In genomic region chr4:16102356-16102755, GRCh38 we compare ENCODE assay signal across 24 cellular contexts. TPM values are rescaled to one million over a fixed set of nuclear protein-coding genes. Genes with fewer than 3 reads are reported as not detected.
DNase-seq lines count a peak whose midpoint lies in the region; ATAC-seq and TF ChIP-seq lines count a peak whose summit lies in the region.
"Had no signal": no experiment of that assay in that cellular context is flagged by ENCODE, and none has a peak within 500 bp of the region (broad histone marks: within the 10 kb centered on the region; RNA-seq: fewer than 3 reads in every experiment).

No MANE protein-coding gene starts in this region.

- H3K56ac ChIP-seq in H9 (ENCODE audit: insufficient read length, low read depth, low read length) = no peak overlapping the region

- H3K4me1 Mint-ChIP-seq in H9 (peaks cover 2 to 9% of the 10 kb centered on the region in 2 experiments), endodermal cell (no peaks in the 10 kb centered on the region), HFFc6 (ENCODE audit: low read depth) (no peaks in the 10 kb centered on the region), chondrocyte (ENCODE audit: low read depth) (no peaks in the 10 kb centered on the region)
- H3K4me1 Mint-ChIP-seq: CD14-positive monocyte; CD4-positive, CD25-positive, alpha-beta regulatory T cell; CD8-positive, alpha-beta memory T cell had no signal

- no peak overlapping the region for H3K4me3 Mint-ChIP-seq in H9
- H3K4me3 Mint-ChIP-seq in endodermal cell = no peak overlapping the region
- H3K4me3 Mint-ChIP-seq in HFFc6 = no peak overlapping the region
- no peak overlapping the region for H3K4me3 Mint-ChIP-seq in chondrocyte (ENCODE audit: unreplicated experiment)
- H3K4me3 Mint-ChIP-seq: CD14-positive monocyte; CD4-positive, alpha-beta memory T cell; CD4-positive, CD25-positive, alpha-beta regulatory T cell; CD8-positive, alpha-beta memory T cell had no signal

- no peak overlapping the region for H4K91ac ChIP-seq in H9 (ENCODE audit: insufficient read length, low read depth, low read length)

- no peaks in the 10 kb centered on the region for H3K79me1 ChIP-seq in H9 (ENCODE audit: insufficient read depth, low read depth, low read length, poor library complexity, severe bottlenecking)

- no CpG with 5 or more reads among the region's 7 CpGs for WGBS in H9 (ENCODE audit: extremely low coverage, insufficient read length, low lambda C conversion rate)
- 85 to 90% methylated on average over 2 to 6 of the region's 7 CpGs for WGBS in endodermal cell (ENCODE audit: insufficient coverage in 1 of 2, insufficient read length in 1 of 2), 2 experiments
- WGBS in lung, 2 donors = 93 to 95% methylated on average over 7 of the region's 7 CpGs

- H3K27me3 Mint-ChIP-seq in H9 (ENCODE audit: low read depth) (peaks cover 3% of the 10 kb centered on the region; the same call in 1 of the 2 replicates), endodermal cell (ENCODE audit: insufficient read depth) (peaks cover 9% of the 10 kb centered on the region), HFFc6 (ENCODE audit: insufficient read depth) (peaks cover 18% of the 10 kb centered on the region), chondrocyte (ENCODE audit: low read depth) (peaks cover 52% of the 10 kb centered on the region)

- H4K8ac ChIP-seq in H9 (replicated peaks; ENCODE audit: insufficient read length, low read depth, low read length) = no peak overlapping the region

- H3K27ac ChIP-seq in H9 (ENCODE audit: insufficient read length, low read depth, low read length) = no peak overlapping the region
- H3K27ac ChIP-seq in endodermal cell (ENCODE audit: low read depth, low read length) = no peak overlapping the region
- no peak overlapping the region for H3K27ac ChIP-seq in lung (ENCODE audit: low read depth in 1 of 2, low read length in 1 of 2)
- H3K27ac ChIP-seq: BLaER1 had no signal

- H2AFZ ChIP-seq in H9 (ENCODE audit: low read length) = no peak overlapping the region

- no peak for ATAC-seq in lung (ENCODE audit: insufficient read depth, low FRiP score)
- ATAC-seq: GM12878 had no signal

- H3K9me3 ChIP-seq in H9 (ENCODE audit: control insufficient read depth, low read depth, low read length) = no peaks in the 10 kb centered on the region
- no peaks in the 10 kb centered on the region for H3K9me3 ChIP-seq in endodermal cell (ENCODE audit: control insufficient read depth, low read length)
- H3K9me3 ChIP-seq in lung (ENCODE audit: control insufficient read depth in 2 of 2, insufficient read depth in 1 of 2, low read length in 1 of 2) = no peaks in the 10 kb centered on the region
- H3K9me3 ChIP-seq: BE2C, BLaER1 had no signal

- no peaks in the 10 kb centered on the region for H3K23me2 ChIP-seq in H9 (ENCODE audit: insufficient read length, low read depth, low read length, poor library complexity, severe bottlenecking)

- DNase-seq in H9 = peak; percentile 8
- peak; percentile 16 for DNase-seq in endodermal cell
- DNase-seq in lung (ENCODE audit: low spot score) = peak; percentile 23
- no peak for DNase-seq in HFFc6
- no peak for DNase-seq in chondrocyte (ENCODE audit: low spot score)
- DNase-seq: 8988T; ACHN; BE2C; C1 segment of cervical spinal cord; CD4-positive, alpha-beta memory T cell; CD4-positive, CD25-positive, alpha-beta regulatory T cell; CD8-positive, alpha-beta memory T cell; COR-L47; DMS 273 treated with DMSO at 0.1 percent for 48 hours; DMS153; DMS53; DMS79; DND-41; EL; GDM1 had no signal

- H3K27me3 ChIP-seq in H9 (ENCODE audit: insufficient read depth, low read length) (no peaks in the 10 kb centered on the region), endodermal cell (ENCODE audit: control insufficient read depth, insufficient read depth, low read length, poor library complexity, severe bottlenecking) (peaks cover 6% of the 10 kb centered on the region), lung (ENCODE audit: control insufficient read depth, insufficient read depth) (no peaks in the 10 kb centered on the region)
- H3K27me3 ChIP-seq: BLaER1 had no signal

- no peak overlapping the region for H2BK120ac ChIP-seq in H9 (ENCODE audit: low read depth, low read length, poor library complexity, severe bottlenecking)

- H3T11ph ChIP-seq in H9 (ENCODE audit: low read length) = no peak overlapping the region

- no peaks in the 10 kb centered on the region for H4K20me1 ChIP-seq in H9 (ENCODE audit: control insufficient read depth, insufficient read depth, insufficient read length)
- H4K20me1 ChIP-seq: BLaER1 had no signal

- no peak overlapping the region for H2AK5ac ChIP-seq in H9 (ENCODE audit: insufficient read length, low read length)

- H3K4ac ChIP-seq in H9 (ENCODE audit: low read depth, low read length) = no peak overlapping the region

- no peaks in the 10 kb centered on the region for H3K4me1 ChIP-seq in H9 (ENCODE audit: insufficient read depth, low read length)
- H3K4me1 ChIP-seq in endodermal cell (ENCODE audit: control insufficient read depth, insufficient read depth, low read length) = no peaks in the 10 kb centered on the region
- peaks cover 0 to 7% of the 10 kb centered on the region in 2 donors for H3K4me1 ChIP-seq in lung (ENCODE audit: control insufficient read depth in 2 of 2, insufficient read depth in 2 of 2, low read length in 2 of 2)
- H3K4me1 ChIP-seq: BE2C, BLaER1 had no signal

- no peaks in the 10 kb centered on the region for H3K79me2 ChIP-seq in H9 (ENCODE audit: insufficient read depth, low read length)

- no peak overlapping the region for H3K4me3 ChIP-seq in endodermal cell (ENCODE audit: low read length)
- no peak overlapping the region for H3K4me3 ChIP-seq in lung
- H3K4me3 ChIP-seq: BLaER1, GM12878 had no signal

- H3K27ac Mint-ChIP-seq in H9 (no peak overlapping the region), endodermal cell (no peak overlapping the region), HFFc6 (no peak overlapping the region), chondrocyte (ENCODE audit: unreplicated experiment) (no peak overlapping the region)
- H3K27ac Mint-ChIP-seq: CD4-positive, alpha-beta memory T cell; CD4-positive, CD25-positive, alpha-beta regulatory T cell; CD8-positive, alpha-beta memory T cell had no signal

- H3K36me3 ChIP-seq in endodermal cell (ENCODE audit: control insufficient read depth, insufficient read depth, low read length) (no peaks in the 10 kb centered on the region), lung (ENCODE audit: control insufficient read depth in 2 of 2, insufficient read depth in 2 of 2, low read length in 2 of 2) (no peaks in the 10 kb centered on the region)
- H3K36me3 ChIP-seq: BE2C, BLaER1 had no signal

- H3K9ac ChIP-seq in H9 (ENCODE audit: extremely low read depth, insufficient read length, low read length) = no peak overlapping the region
- H3K9ac ChIP-seq in endodermal cell (ENCODE audit: extremely low read depth, low read length, poor library complexity, severe bottlenecking) = no peak overlapping the region
- H3K9ac ChIP-seq: BLaER1 had no signal

- H3K4me2 ChIP-seq in H9 (ENCODE audit: insufficient read depth, insufficient read length, low read length) = no peak overlapping the region
- H3K4me2 ChIP-seq: BLaER1 had no signal

- H3K18ac ChIP-seq in H9 (ENCODE audit: insufficient read length, low read depth, low read length) = no peak overlapping the region

- no peak overlapping the region for H2BK15ac ChIP-seq in H9 (ENCODE audit: low read depth, low read length)

- no peak overlapping the region for H4K5ac ChIP-seq in H9 (ENCODE audit: insufficient read length, low read depth, low read length)

- H3K36me3 Mint-ChIP-seq in H9 (ENCODE audit: insufficient read depth in 1 of 3, low read depth in 3 of 3) = no peaks in the 10 kb centered on the region
- no peaks in the 10 kb centered on the region for H3K36me3 Mint-ChIP-seq in endodermal cell (ENCODE audit: low read depth)
- no peaks in the 10 kb centered on the region for H3K36me3 Mint-ChIP-seq in HFFc6 (ENCODE audit: low read depth)
- no peaks in the 10 kb centered on the region for H3K36me3 Mint-ChIP-seq in chondrocyte (ENCODE audit: low read depth)
- H3K36me3 Mint-ChIP-seq: CD14-positive monocyte; CD4-positive, alpha-beta memory T cell; CD4-positive, CD25-positive, alpha-beta regulatory T cell; CD8-positive, alpha-beta memory T cell had no signal

- no peak overlapping the region for H2BK20ac ChIP-seq in H9 (ENCODE audit: low read depth, low read length, poor library complexity, severe bottlenecking)

- no peak for TF ChIP-seq CTCF in H9 (conservative IDR thresholded peaks at IDR 0.05)
- no peak for TF ChIP-seq CTCF in endodermal cell (conservative IDR thresholded peaks at IDR 0.05)
- no peak for TF ChIP-seq CTCF in lung (IDR thresholded peaks at IDR 0.05; ENCODE audit: control extremely low read depth, extremely low read depth)
- no peak for TF ChIP-seq CTCF in HFFc6 (IDR thresholded peaks at IDR 0.05)
- TF ChIP-seq CTCF in chondrocyte (IDR thresholded peaks at IDR 0.05) = no peak

- H2BK5ac ChIP-seq in H9 (ENCODE audit: insufficient read length, low read length) = no peak overlapping the region

- H3K23ac ChIP-seq in H9 (ENCODE audit: insufficient read length, low read depth, low read length) = no peak overlapping the region

- H2BK12ac ChIP-seq in H9 (ENCODE audit: insufficient read length, low read depth, low read length) = no peak overlapping the region

- H3K14ac ChIP-seq in H9 (ENCODE audit: insufficient read depth, low read length) = no peak overlapping the region

- H3K9me3 Mint-ChIP-seq in H9 (no peaks in the 10 kb centered on the region), endodermal cell (no peaks in the 10 kb centered on the region), HFFc6 (no peaks in the 10 kb centered on the region), chondrocyte (ENCODE audit: low read depth) (no peaks in the 10 kb centered on the region)
- H3K9me3 Mint-ChIP-seq: CD4-positive, alpha-beta memory T cell; CD8-positive, alpha-beta memory T cell had no signal

RNA-seq across cellular contexts. Expression of gene PROM1, which starts 18.5 kb away (rescaled TPM):
- 95.0 and 98.3 TPM in 2 replicates for total RNA-seq in H9 (2021)
- 10 to 100 TPM; 38.6 to 51.6 TPM for total RNA-seq in endodermal cell
- 36.1 TPM for polyA plus RNA-seq in endodermal cell (2013, experiment 1 of 2)
- polyA plus RNA-seq in endodermal cell (2013, experiment 2 of 2) = 33.6 TPM
- total RNA-seq in lung = 10 to 100 TPM; 42.7 to 49.5 TPM
- 10 to 100 TPM in 1 of 2 donors, 1 to 10 TPM in 1; 6.7 to 12.4 TPM for polyA plus RNA-seq in lung
- total RNA-seq in HFFc6 (2021; fragmentation: NEBNext Ultra II Directional; extraction: Animal tissue kit (Norgen Biotek cat#: 25700)) = under 1 TPM in 1 of 6 experiments, not detected in 5; 0.28 TPM
- 0.10 TPM in 1 of 3 replicates, not detected in the others for total RNA-seq in chondrocyte
- total RNA-seq: CD4-positive, alpha-beta memory T cell had no signal
- polyA plus RNA-seq: AG04450; CD14-positive monocyte; CD4-positive, alpha-beta memory T cell; CD4-positive, CD25-positive, alpha-beta regulatory T cell; CD8-positive, alpha-beta memory T cell had no signal

Comparison
In these comparisons a context has a peak if more than half of its experiments do, and no peak if none do; other contexts are left out.
1. DNase-seq: peak in H9 (single experiment), endodermal cell (single experiment) and lung (single experiment); none in HFFc6 (single experiment) and chondrocyte (single experiment).
2. RNA of gene PROM1, which starts 18.5 kb away (total RNA-seq): 95.0 to 98.3 TPM in H9, 38.6 to 51.6 TPM in endodermal cell and 42.7 to 49.5 TPM in lung; 0.10 TPM in chondrocyte and 0.28 TPM in HFFc6; every median in the first group is over 10 times any median in the second.